In the genomic region with DNA sequence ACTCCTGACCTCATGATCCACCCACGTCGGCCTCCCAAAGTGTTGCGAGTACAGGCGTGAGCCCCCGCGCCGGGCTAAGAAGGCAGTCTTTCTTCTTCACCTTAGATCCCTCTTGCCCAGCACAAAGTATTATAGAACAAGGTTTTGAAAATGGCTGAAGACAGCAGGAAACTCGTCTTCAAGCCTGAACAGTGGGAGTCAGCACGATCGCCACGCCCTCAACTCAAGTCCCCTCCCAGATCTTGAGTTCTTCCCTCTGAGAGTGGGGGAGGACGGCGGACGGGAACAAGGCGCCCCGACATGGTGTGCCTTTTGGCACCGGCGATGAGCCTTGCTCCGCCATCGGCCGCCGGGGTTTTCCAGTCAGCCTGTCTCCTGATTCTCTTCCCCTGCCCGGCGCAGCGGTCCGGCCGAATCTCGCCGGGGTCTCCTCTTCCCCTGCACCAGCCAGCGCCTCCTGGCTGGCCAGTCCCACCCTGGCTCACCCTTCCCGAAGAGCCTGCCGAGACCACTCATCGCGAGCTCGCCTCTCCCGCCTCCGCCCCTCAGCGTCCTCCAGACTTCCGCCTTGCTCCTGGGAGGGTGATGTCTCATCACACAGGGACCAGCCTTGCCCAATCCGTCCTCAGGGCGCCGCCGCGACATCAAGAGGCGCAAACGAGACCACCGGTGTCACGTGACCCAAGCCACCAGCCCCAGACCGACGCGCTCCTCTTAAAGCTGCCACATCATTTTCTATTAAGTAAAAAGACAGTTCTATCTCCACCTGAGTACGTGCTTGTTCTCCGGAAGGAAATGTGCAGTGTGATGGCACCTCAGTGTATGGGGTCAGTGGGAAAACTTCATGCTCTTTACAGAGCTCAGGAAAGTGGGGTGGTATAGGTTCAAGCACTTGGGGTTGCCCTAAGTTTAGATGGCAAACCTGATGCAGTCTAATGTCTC, we compare ENCODE assay signal across 8 cellular contexts. TPM values are rescaled to one million over a fixed set of nuclear protein-coding genes. Genes with fewer than 3 reads are reported as not detected.
DNase-seq lines count a peak whose midpoint lies in the region; ATAC-seq and TF ChIP-seq lines count a peak whose summit lies in the region.

A gene with protein sequence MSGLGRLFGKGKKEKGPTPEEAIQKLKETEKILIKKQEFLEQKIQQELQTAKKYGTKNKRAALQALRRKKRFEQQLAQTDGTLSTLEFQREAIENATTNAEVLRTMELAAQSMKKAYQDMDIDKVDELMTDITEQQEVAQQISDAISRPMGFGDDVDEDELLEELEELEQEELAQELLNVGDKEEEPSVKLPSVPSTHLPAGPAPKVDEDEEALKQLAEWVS (minus strand): TSS at position 565 of the 942 bp plus-strand sequence. CDS start 49 bp downstream, at position 516.

- H3K4me1 ChIP-seq in thymus (ENCODE audit: control insufficient read depth, insufficient read depth, low read length), result peaks cover 13% of the 10 kb centered on the region

- peak; percentile 81 for ATAC-seq in HG02678 (IDR thresholded peaks at IDR 0.05; ENCODE audit: unreplicated experiment)
- peak; percentile 80 for ATAC-seq in activated naive CD8-positive, alpha-beta T cell treated with anti-CD3 and anti-CD28 coated beads, Interleukin-2, amount 10 ng/mL, durations not matched to agents 7 days and 5 days (ENCODE audit: low read depth)

- peak within 1 kb of the TSS; percentile 93 for H3K4me3 Mint-ChIP-seq in activated naive CD8-positive, alpha-beta T cell treated with anti-CD3 and anti-CD28 coated beads, Interleukin-2, amount 10 ng/mL, durations not matched to agents 7 days and 5 days
- peak within 1 kb of the TSS; percentile 85 for H3K4me3 Mint-ChIP-seq in osteocyte (ENCODE audit: unreplicated experiment)

- H3K4me2 ChIP-seq in SU-DHL-6 (ENCODE audit: low read depth, low read length, poor library complexity, severe bottlenecking), result peak within 1 kb of the TSS; percentile 59

- H3K4me3 ChIP-seq in SU-DHL-6 (ENCODE audit: insufficient read depth, low read length, poor library complexity, severe bottlenecking) (peak within 1 kb of the TSS; percentile 64), thymus (ENCODE audit: low read length) (peak within 1 kb of the TSS; percentile 81)

- no peaks in the 10 kb centered on the region for H3K79me2 ChIP-seq in SU-DHL-6 (ENCODE audit: insufficient read depth, low read length)

- H3K9me3 ChIP-seq in SU-DHL-6 (ENCODE audit: insufficient read depth, low read length) (no peaks in the 10 kb centered on the region), thymus (ENCODE audit: control insufficient read depth) (no peaks in the 10 kb centered on the region)

- POLR2A ChIA-PET in activated naive CD8-positive, alpha-beta T cell treated with anti-CD3 and anti-CD28 coated beads, Interleukin-2, amount 10 ng/mL, durations not matched to agents 7 days and 5 days (lab: Charles Lee), result interaction anchor here (0.6 to 4.4 kb wide), 33 partner anchors 10 to 229 kb away, joined by 3 to 57 read pairs (median 5); partner anchors contain the start of genes CBLN3, DCAF11, DHRS1 and EMC9

- H3K36me3 ChIP-seq in SU-DHL-6 (ENCODE audit: low read length), result no peaks in the 10 kb centered on the region
- peaks cover 31% of the 10 kb centered on the region for H3K36me3 ChIP-seq in thymus (ENCODE audit: control insufficient read depth, insufficient read depth)

- peaks cover 31% of the 10 kb centered on the region for H3K36me3 Mint-ChIP-seq in activated naive CD8-positive, alpha-beta T cell treated with anti-CD3 and anti-CD28 coated beads, Interleukin-2, amount 10 ng/mL, durations not matched to agents 7 days and 5 days
- H3K36me3 Mint-ChIP-seq in osteocyte (ENCODE audit: unreplicated experiment), result peaks cover 20% of the 10 kb centered on the region

- no peaks in the 10 kb centered on the region for H3K9me2 ChIP-seq in SU-DHL-6 (replicated peaks; ENCODE audit: insufficient read depth, low read length)

- peaks cover 22% of the 10 kb centered on the region for H3F3A ChIP-seq in SU-DHL-6 (ENCODE audit: insufficient read depth)

- H3K9ac ChIP-seq in SU-DHL-6 (ENCODE audit: low read length), result peak within 1 kb of the TSS; percentile 82

- peak; percentile 85 for DNase-seq in NCI-H128 (lab: John Stamatoyannopoulos, UW; ENCODE audit: unreplicated experiment)
- DNase-seq in activated naive CD8-positive, alpha-beta T cell treated with anti-CD3 and anti-CD28 coated beads, Interleukin-2, amount 10 ng/mL, durations not matched to agents 7 days and 5 days, result peak; percentile 94
- DNase-seq in head of caudate nucleus, result peak; percentile 87 to 97 (median 94)
- peak; percentile 99 for DNase-seq in osteocyte (ENCODE audit: extremely low spot score, unreplicated experiment)

- H3K9me3 Mint-ChIP-seq in activated naive CD8-positive, alpha-beta T cell treated with anti-CD3 and anti-CD28 coated beads, Interleukin-2, amount 10 ng/mL, durations not matched to agents 7 days and 5 days, result no peaks in the 10 kb centered on the region
- H3K9me3 Mint-ChIP-seq in osteocyte (ENCODE audit: unreplicated experiment), result no peaks in the 10 kb centered on the region

- H2AFZ ChIP-seq in SU-DHL-6 (ENCODE audit: low read depth, low read length, severe bottlenecking), result no peak within 1 kb of the TSS

- H3K27ac ChIP-seq in SU-DHL-6 (ENCODE audit: low read depth, low read length) (peak within 1 kb of the TSS; percentile 88), thymus (ENCODE audit: low read depth) (peak within 1 kb of the TSS; percentile 99)

- intact Hi-C loops in head of caudate nucleus (cut with DNase I), result no loop called here

- no peaks in the 10 kb centered on the region for H4K20me1 ChIP-seq in SU-DHL-6 (ENCODE audit: low read depth, low read length)

- H3K27me3 ChIP-seq in SU-DHL-6 (ENCODE audit: low read length), result no peaks in the 10 kb centered on the region
- H3K27me3 ChIP-seq in thymus (ENCODE audit: control insufficient read depth, insufficient read depth), result no peaks in the 10 kb centered on the region

- under 1% methylated on average over 53 of the region's 53 CpGs for WGBS in thymus

- peak; percentile 92 for TF ChIP-seq POLR2A in GM10847 (IDR thresholded peaks at IDR 0.05; ENCODE audit: extremely low read depth, insufficient read length)

- TF ChIP-seq CTCF in SU-DHL-6 (IDR thresholded peaks at IDR 0.05; ENCODE audit: insufficient read depth, low read length, poor library complexity, severe bottlenecking) (no peak), osteocyte (IDR thresholded peaks at IDR 0.05) (peak; percentile 45)

- no peaks in the 10 kb centered on the region for H3K27me3 Mint-ChIP-seq in activated naive CD8-positive, alpha-beta T cell treated with anti-CD3 and anti-CD28 coated beads, Interleukin-2, amount 10 ng/mL, durations not matched to agents 7 days and 5 days
- no peaks in the 10 kb centered on the region for H3K27me3 Mint-ChIP-seq in osteocyte (ENCODE audit: unreplicated experiment)

- peaks cover 45% of the 10 kb centered on the region for H3K4me1 Mint-ChIP-seq in activated naive CD8-positive, alpha-beta T cell treated with anti-CD3 and anti-CD28 coated beads, Interleukin-2, amount 10 ng/mL, durations not matched to agents 7 days and 5 days
- H3K4me1 Mint-ChIP-seq in osteocyte (ENCODE audit: unreplicated experiment), result peaks cover 40% of the 10 kb centered on the region

- peak within 1 kb of the TSS; percentile 98 for H3K27ac Mint-ChIP-seq in activated naive CD8-positive, alpha-beta T cell treated with anti-CD3 and anti-CD28 coated beads, Interleukin-2, amount 10 ng/mL, durations not matched to agents 7 days and 5 days
- H3K27ac Mint-ChIP-seq in osteocyte (ENCODE audit: unreplicated experiment), result peak within 1 kb of the TSS; percentile 99

RNA-seq across cellular contexts. Expression of the gene that starts here (rescaled TPM):
- 10 to 100 TPM; 93.6 to 97.8 TPM for total RNA-seq in activated naive CD8-positive, alpha-beta T cell treated with anti-CD3 and anti-CD28 coated beads, Interleukin-2, amount 10 ng/mL, durations not matched to agents 7 days and 5 days
- total RNA-seq in osteocyte, result 38.1 and 45.3 TPM in 2 replicates
- polyA plus RNA-seq in thymus, result 151 TPM

Comparison
In these comparisons a context has a peak if more than half of its experiments do, and no peak if none do; other contexts are left out.
1. Peak in every context shown above with its lines: DNase-seq, ATAC-seq, H3K4me3 ChIP-seq and H3K27ac ChIP-seq.